ENCODE assay signal across 32 cellular contexts in genomic region chr21:41109174-41109573, GRCh38.
"Had no signal": no experiment of that assay in that cellular context is flagged by ENCODE, and none has a peak within 500 bp of the region (broad histone marks: within the 10 kb centered on the region; RNA-seq: fewer than 3 reads in every experiment).

No MANE protein-coding gene starts in this region.

- H3K36me3 Mint-ChIP-seq: naive B cell; naive thymus-derived CD8-positive, alpha-beta T cell; natural killer cell treated with Interleukin-12 subunit alpha and Interleukin-12 subunit beta and Interleukin-15 and Interleukin-18, amount 100 ng/mL, for 72 hours; type B pancreatic cell had no signal

- H2AFZ ChIP-seq: parathyroid adenoma had no signal

- DNase-seq: naive B cell; naive thymus-derived CD8-positive, alpha-beta T cell; nephron progenitor cell; occipital lobe; ovary; posterior cingulate gyrus; psoas muscle; right cardiac atrium; spleen; stimulated activated CD4-positive, alpha-beta T cell treated with anti-CD3 and anti-CD28 coated beads, Interleukin-12 subunit alpha, Interleukin-12 subunit beta, amount 100 ng/mL, for 4 hours; stimulated activated CD4-positive, alpha-beta T cell treated with anti-CD3 and anti-CD28 coated beads, Interleukin-1b, Interleukin-23, amount 100 ng/mL, for 48 hours; stimulated activated CD4-positive, alpha-beta T cell treated with anti-CD3 and anti-CD28 coated beads, Interleukin-4, amount 100 ng/mL, for 1 hour; stimulated activated CD4-positive, alpha-beta T cell treated with anti-CD3 and anti-CD28 coated beads, Interleukin-4, amount 100 ng/mL, for 4 hours; stimulated activated CD8-positive, alpha-beta memory T cell treated with anti-CD3 and anti-CD28 coated beads, Interleukin-4, amount 100 ng/mL, for 48 hours; stimulated activated naive CD4-positive, alpha-beta T cell; stimulated activated naive CD8-positive, alpha-beta T cell treated with anti-CD3 and anti-CD28 coated beads, Interleukin-15, amount 100 ng/mL, for 72 hours; stimulated activated naive CD8-positive, alpha-beta T cell treated with anti-CD3 and anti-CD28 coated beads, Interleukin-15, Interleukin-2, amounts not matched to agents 100 U/mL and 50 U/mL, for 24 hours; substantia nigra; testis; tibial artery; transverse colon; upper lobe of right lung; uterus had no signal

- H3K27ac ChIP-seq: ovary, parathyroid adenoma, psoas muscle, skin epidermis, spleen, suprapubic skin, testis, tibial artery, transverse colon, upper lobe of right lung, uterus had no signal

- H3K79me2 ChIP-seq: parathyroid adenoma had no signal

- H3K4me3 ChIP-seq: ovary, psoas muscle, skin epidermis, smooth muscle cell, spleen, suprapubic skin, testis, tibial artery, transverse colon, upper lobe of right lung, uterus had no signal

- H3K9me3 Mint-ChIP-seq: nephron progenitor cell, type B pancreatic cell had no signal

- H3K36me3 ChIP-seq: ovary, spleen, suprapubic skin, tibial artery, transverse colon, upper lobe of right lung, uterus had no signal

- H3K4me3 Mint-ChIP-seq: naive thymus-derived CD8-positive, alpha-beta T cell; natural killer cell treated with Interleukin-12 subunit alpha and Interleukin-12 subunit beta and Interleukin-15 and Interleukin-18, amount 100 ng/mL, for 72 hours; nephron progenitor cell; stimulated activated memory B cell treated with anti-CD40 and anti-IgM and Interleukin-4, amounts not matched to agents 10 μg/mL and 1 μg/mL and 100 μg/mL, for 72 hours; stimulated activated naive CD8-positive, alpha-beta T cell treated with anti-CD3 and anti-CD28 coated beads, Interleukin-15, amount 100 ng/mL, for 72 hours; type B pancreatic cell had no signal

- H3K27me3 ChIP-seq: ovary, testis, uterus had no signal

- H3K4me2 ChIP-seq: smooth muscle cell had no signal

- H3K4me1 ChIP-seq: psoas muscle, testis, uterus had no signal

- ATAC-seq: natural killer cell treated with Interleukin-12 subunit alpha and Interleukin-12 subunit beta and Interleukin-15 and Interleukin-18, amount 100 ng/mL, for 72 hours; psoas muscle; right cardiac atrium; sciatic nerve; stimulated activated memory B cell treated with anti-CD40 and anti-IgM and Interleukin-4, amounts not matched to agents 10 μg/mL and 1 μg/mL and 100 μg/mL, for 72 hours; stimulated activated naive CD8-positive, alpha-beta T cell treated with anti-CD3 and anti-CD28 coated beads, Interleukin-15, amount 100 ng/mL, for 72 hours; stimulated activated naive CD8-positive, alpha-beta T cell treated with anti-CD3 and anti-CD28 coated beads, Interleukin-15, Interleukin-2, amounts not matched to agents 100 U/mL and 50 U/mL, for 24 hours; upper lobe of right lung had no signal

- H3K9ac ChIP-seq: parathyroid adenoma had no signal

- H3K9me3 ChIP-seq: ovary, psoas muscle, spleen, suprapubic skin, testis, tibial artery, transverse colon, upper lobe of right lung, uterus had no signal

- H3K27ac Mint-ChIP-seq: natural killer cell treated with Interleukin-12 subunit alpha and Interleukin-12 subunit beta and Interleukin-15 and Interleukin-18, amount 100 ng/mL, for 72 hours; nephron progenitor cell; progenitor cell of endocrine pancreas; stimulated activated memory B cell treated with anti-CD40 and anti-IgM and Interleukin-4, amounts not matched to agents 10 μg/mL and 1 μg/mL and 100 μg/mL, for 72 hours; stimulated activated naive CD8-positive, alpha-beta T cell treated with anti-CD3 and anti-CD28 coated beads, Interleukin-15, amount 100 ng/mL, for 72 hours; type B pancreatic cell had no signal
